In genomic region chr14:73829526-73830431, GRCh38 we compare ENCODE assay signal across 8 cellular contexts. TPM values are rescaled to one million over a fixed set of nuclear protein-coding genes. Genes with fewer than 3 reads are reported as not detected.
DNase-seq lines count a peak whose midpoint lies in the region; ATAC-seq, FAIRE-seq and TF ChIP-seq lines count a peak whose summit lies in the region.

No MANE protein-coding gene starts in this region.

- POLR2A ChIA-PET in AG04449 (lab: Yijun Ruan, JAX) = no interaction called here
- POLR2A ChIA-PET in K562 (lab: Yijun Ruan, JAX) = no interaction called here

- peak overlapping the region; percentile 52; the same call in 1 of the 3 replicates for H3K27ac ChIP-seq in K562 (ENCODE audit: extremely low read depth, low read depth, low read length)

- H3K9me1 ChIP-seq in K562 (ENCODE audit: control insufficient read depth, insufficient read depth, low read length) = no peaks in the 10 kb centered on the region

- no peaks in the 10 kb centered on the region for H3K27me3 ChIP-seq in K562 (ENCODE audit: control insufficient read depth in 2 of 2, insufficient read depth in 2 of 2, low read length in 2 of 2)

- H3K4me2 ChIP-seq in K562 (ENCODE audit: insufficient read depth, low read length) = no peak overlapping the region; the same call in 1 of the 2 replicates

- H2AFZ ChIP-seq in K562 (ENCODE audit: low read depth, low read length) = peak overlapping the region; percentile 76

- H3K79me2 ChIP-seq in K562 (ENCODE audit: control insufficient read depth, insufficient read depth, low read length) = no peaks in the 10 kb centered on the region

- TF ChIP-seq RAD21 in K562 (CRISPR knock-in tag; conservative IDR thresholded peaks at IDR 0.05 in 1 of 2, IDR thresholded peaks at IDR 0.05 in 1 of 2) = peak; percentile 8 to 33; a peak in 2 of 4 replicates

- H4K20me1 ChIP-seq in K562 (replicated peaks; ENCODE audit: control insufficient read depth, insufficient read depth, low read length) = no peaks in the 10 kb centered on the region

- in situ Hi-C loops in K562 (cut with MboI) = loop anchor here (5.0 kb wide), 1 partner anchor 102 kb away; no protein-coding TSS in a partner anchor

- peaks cover 0 to 10% of the 10 kb centered on the region in 2 experiments; a peak in 3 of 5 replicates for H3K4me1 ChIP-seq in K562 (replicated peaks in 1 of 2; ENCODE audit: control insufficient read depth in 2 of 2, insufficient read depth in 2 of 2, low read length in 2 of 2)

- no peak overlapping the region for H3K9ac ChIP-seq in K562 (ENCODE audit: insufficient read depth in 1 of 2, low read depth in 2 of 2, low read length in 2 of 2)

- no peaks in the 10 kb centered on the region for H3K9me3 ChIP-seq in K562 (replicated peaks; ENCODE audit: control insufficient read depth, insufficient read depth, low read depth, low read length)

- ATAC-seq in K562 (peak; percentile 67), HG03457 (IDR thresholded peaks at IDR 0.05; ENCODE audit: unreplicated experiment) (no peak)

- TF ChIP-seq CTCF in AG04449 (IDR thresholded peaks at IDR 0.05; ENCODE audit: insufficient read depth, low read length, missing control alignments) (no peak), K562 (IDR thresholded peaks at IDR 0.05 in 2 of 3, conservative IDR thresholded peaks at IDR 0.05 in 1 of 3; ENCODE audit: insufficient read depth in 2 of 3, low read depth in 1 of 3, low read length in 3 of 3) (peak in 1 of 3 experiments; percentile 36; a peak in 2 of 6 replicates)

- no peak for TF ChIP-seq POLR2A in K562 (conservative IDR thresholded peaks at IDR 0.05)

- 31% methylated on average over 8 of the region's 9 CpGs for WGBS in K562 (ENCODE audit: insufficient coverage, low coverage, missing lambda C conversion rate)

- intact Hi-C loops in K562 (cut with micrococcal nuclease) = loop anchor here (5.0 to 10.0 kb wide), 4 partner anchors 38 to 208 kb away; no protein-coding TSS in a partner anchor

- FAIRE-seq in K562 (lab: Jason Lieb, UNC) = peak; percentile 91

- DNase-seq in AG04449 (ENCODE audit: low read depth, low spot score) (peak; percentile 40), GM19238 (ENCODE audit: insufficient read length, low spot score) (peak; percentile 43), NCI-H2107 treated with DMSO at 0.1 percent for 48 hours (lab: John Stamatoyannopoulos, UW; ENCODE audit: unreplicated experiment) (peak; percentile 61), K562 (ENCODE audit: extremely low read depth in 1 of 4, low spot score in 3 of 4) (peak; percentile 27 to 69 (median 40)), iPS-NIHi11 (ENCODE audit: low spot score) (no peak), cerebellum (ENCODE audit: low spot score) (no peak)
- DNase-seq in stimulated activated CD4-positive, alpha-beta T cell treated with anti-CD3 and anti-CD28 coated beads, Interleukin-15, amount 100 ng/mL, for 24 hours = peak; percentile 63

- H3K36me3 ChIP-seq in K562 (ENCODE audit: control insufficient read depth, insufficient read depth, low read length) = no peaks in the 10 kb centered on the region

- BruUV-seq in K562 (replicated peaks; lab: Mats Ljungman, UMichigan) = no TSS peak

- CTCF ChIA-PET in AG04449 (lab: Yijun Ruan, JAX) = interaction anchor here (1.1 to 11.6 kb wide), 2 partner anchors 18 to 103 kb away, joined by 3 to 173 read pairs; no protein-coding TSS in a partner anchor
- CTCF ChIA-PET in K562 (lab: Yijun Ruan, JAX; ENCODE audit: low intra/inter-chr PET ratio) = no interaction called here

- H3K4me3 ChIP-seq in AG04449 (ENCODE audit: low read depth, low read length) (no peak overlapping the region), K562 (no peak overlapping the region)

- no peak for TF ChIP-seq EP300 in K562 (IDR thresholded peaks at IDR 0.05; ENCODE audit: low read length)

TF ChIP-seq in K562, 482 proteins besides CTCF, POLR2A, EP300 and RAD21 (continues in another document):
- TF ChIP-seq TSHZ1 (CRISPR knock-in tag; IDR thresholded peaks at IDR 0.05) (no peak), ARHGAP35 (IDR thresholded peaks at IDR 0.05; ENCODE audit: partially characterized antibody) (no peak), CSDE1 (IDR thresholded peaks at IDR 0.05) (no peak), ZNF316 (IDR thresholded peaks at IDR 0.05) (no peak), HNRNPK (IDR thresholded peaks at IDR 0.05; ENCODE audit: low read depth, low read length, poor library complexity, severe bottlenecking) (no peak), NR3C1 (CRISPR knock-in tag; IDR thresholded peaks at IDR 0.05) (no peak)

RNA-seq across cellular contexts. Expression of gene PTGR2, which starts 21.9 kb away (rescaled TPM):
- 17.5 and 53.7 TPM in 2 replicates for total RNA-seq in K562 (2011; cell fraction: chromatin; rRNA removed; ENCODE audit: low replicate concordance)
- total RNA-seq in K562 (2011; cell fraction: nucleolus; rRNA removed) = 9.3 and 11.4 TPM in 2 replicates
- total RNA-seq in K562 (2011; cell fraction: nucleoplasm; rRNA removed) = 25.7 and 35.0 TPM in 2 replicates
- 5.2 and 7.4 TPM in 2 replicates for total RNA-seq in K562 (2014; rRNA removed)
- total RNA-seq in K562 (2014; rRNA removed; fragmentation: Illumina TruSeq; extraction: Trizol) = 11.0 and 11.1 TPM in 2 replicates
- total RNA-seq in K562 (2015; rRNA removed; fragmentation: Illumina TruSeq; extraction: Trizol) = 8.6 and 9.6 TPM in 2 replicates
- 8.8 and 9.4 TPM in 2 replicates for total RNA-seq in K562 (2021)
- polyA plus RNA-seq in K562 (2011; rRNA removed) = 15.9 and 23.0 TPM in 2 replicates
- 2.3 and 4.8 TPM in 2 replicates for polyA plus RNA-seq in K562 (2011; cell fraction: cytosol; rRNA removed)
- polyA plus RNA-seq in K562 (2011; cell fraction: nucleus; rRNA removed) = 8.3 and 14.0 TPM in 2 replicates
- 7.3 and 8.6 TPM in 2 replicates for polyA plus RNA-seq in K562 (2012)
- polyA plus RNA-seq in K562 (2014; fragmentation: Illumina TruSeq; extraction: Trizol) = 16.8 and 17.5 TPM in 2 replicates
- polyA plus RNA-seq in K562 (2014; fragmentation: Nextera tagmentation; extraction: Ambion mirVana) = 10 to 100 TPM; 13.0 to 20.1 TPM
- polyA plus RNA-seq in K562 (2014; rRNA removed) = 12.2 and 13.0 TPM in 2 replicates
- polyA minus RNA-seq in K562 (2011; rRNA and poly(A)+ RNA removed) = 14.2 and 15.6 TPM in 2 replicates
- 3.5 and 3.9 TPM in 2 replicates for polyA minus RNA-seq in K562 (2011; cell fraction: cytosol; rRNA and poly(A)+ RNA removed)
- polyA minus RNA-seq in K562 (2011; cell fraction: nucleus; rRNA and poly(A)+ RNA removed) = 6.3 and 10.4 TPM in 2 replicates
- 8.8 TPM for total RNA-seq in cerebellum

RNA-seq across cellular contexts. Expression of gene ZNF410, which starts 56.9 kb away (rescaled TPM):
- 82.2 and 124 TPM in 2 replicates for total RNA-seq in K562 (2011; cell fraction: chromatin; rRNA removed; ENCODE audit: low replicate concordance)
- 42.0 and 47.6 TPM in 2 replicates for total RNA-seq in K562 (2011; cell fraction: nucleolus; rRNA removed)
- total RNA-seq in K562 (2011; cell fraction: nucleoplasm; rRNA removed) = 76.8 and 107 TPM in 2 replicates
- total RNA-seq in K562 (2014; rRNA removed) (25.9 and 26.2 TPM in 2 replicates), K562 (2014; rRNA removed; fragmentation: Illumina TruSeq; extraction: Trizol) (42.0 and 46.1 TPM in 2 replicates), K562 (2015; rRNA removed; fragmentation: Illumina TruSeq; extraction: Trizol) (35.9 and 38.7 TPM in 2 replicates), K562 (2021) (28.2 and 30.0 TPM in 2 replicates), cerebellum (57.3 TPM)
- polyA plus RNA-seq in K562 (2011; rRNA removed) (30.1 and 44.4 TPM in 2 replicates), K562 (2014; fragmentation: Illumina TruSeq; extraction: Trizol) (35.3 and 36.9 TPM in 2 replicates), K562 (2014; fragmentation: Nextera tagmentation; extraction: Ambion mirVana) (10 to 100 TPM; 48.6 to 64.8 TPM), K562 (2014; rRNA removed) (20.5 and 29.1 TPM in 2 replicates)
- polyA plus RNA-seq in K562 (2011; cell fraction: cytosol; rRNA removed) = 13.9 and 19.9 TPM in 2 replicates
- 39.9 and 40.8 TPM in 2 replicates for polyA plus RNA-seq in K562 (2011; cell fraction: nucleus; rRNA removed)
- 23.1 and 27.2 TPM in 2 replicates for polyA plus RNA-seq in K562 (2012)
- 54.5 and 55.0 TPM in 2 replicates for polyA minus RNA-seq in K562 (2011; rRNA and poly(A)+ RNA removed)
- 14.1 and 20.9 TPM in 2 replicates for polyA minus RNA-seq in K562 (2011; cell fraction: cytosol; rRNA and poly(A)+ RNA removed)
- 26.0 and 43.7 TPM in 2 replicates for polyA minus RNA-seq in K562 (2011; cell fraction: nucleus; rRNA and poly(A)+ RNA removed)

Comparison
In these comparisons a context has a peak if more than half of its experiments do, and no peak if none do; other contexts are left out.
1. DNase-seq: peak in AG04449 (single experiment), GM19238 (single experiment), NCI-H2107 treated with DMSO at 0.1 percent for 48 hours (single experiment), K562 (4 of 4) and stimulated activated CD4-positive, alpha-beta T cell treated with anti-CD3 and anti-CD28 coated beads, Interleukin-15, amount 100 ng/mL, for 24 hours (single experiment); none in iPS-NIHi11 (single experiment) and cerebellum (single experiment).